Comparison of ENCODE assay signal across 11 cellular contexts in the genomic region with DNA sequence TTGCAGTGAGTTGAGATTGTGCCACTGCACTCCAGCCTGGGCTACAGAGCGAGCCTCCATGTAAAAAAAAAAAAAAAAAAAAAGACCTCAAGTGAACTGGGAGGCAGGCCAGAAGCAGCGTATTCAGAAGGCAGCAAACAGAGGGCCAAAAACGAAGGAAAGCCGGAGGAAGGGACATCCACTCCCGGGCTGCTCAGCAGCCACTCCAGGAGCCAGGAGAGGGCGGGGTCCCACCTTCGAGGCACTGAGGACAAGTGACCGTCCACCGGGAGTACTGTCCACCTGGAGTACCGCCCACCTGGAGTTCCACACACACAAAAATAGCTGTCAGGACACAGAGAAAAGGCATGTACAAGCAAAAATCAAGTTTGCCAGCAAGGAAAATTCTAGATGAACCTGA. TPM values are rescaled to one million over a fixed set of nuclear protein-coding genes. Genes with fewer than 3 reads are reported as not detected.
DNase-seq lines count a peak whose midpoint lies in the region; ATAC-seq and TF ChIP-seq lines count a peak whose summit lies in the region.
"Had no signal": no experiment of that assay in that cellular context is flagged by ENCODE, and none has a peak within 500 bp of the region (broad histone marks: within the 10 kb centered on the region; RNA-seq: fewer than 3 reads in every experiment).

No MANE protein-coding gene starts in this region.

- no peak overlapping the region for H3K4me3 Mint-ChIP-seq in IgD-negative memory B cell
- H3K4me3 Mint-ChIP-seq in dendritic cell treated with granulocyte-macrophage colony-stimulating factor and Interleukin-4, amounts not matched to agents 40 ng/mL and 50 ng/mL, for 4 days = no peak overlapping the region
- H3K4me3 Mint-ChIP-seq: WTC11 had no signal

- peaks cover 2% of the 10 kb centered on the region for H3K36me3 Mint-ChIP-seq in IgD-negative memory B cell
- peaks cover 93% of the 10 kb centered on the region for H3K36me3 Mint-ChIP-seq in dendritic cell treated with granulocyte-macrophage colony-stimulating factor and Interleukin-4, amounts not matched to agents 40 ng/mL and 50 ng/mL, for 4 days (ENCODE audit: low read depth)
- H3K36me3 Mint-ChIP-seq: WTC11 had no signal

- peak overlapping the region in 2 of 3 donors; percentile 11 to 64 for H3K27ac Mint-ChIP-seq in IgD-negative memory B cell
- H3K27ac Mint-ChIP-seq in dendritic cell treated with granulocyte-macrophage colony-stimulating factor and Interleukin-4, amounts not matched to agents 40 ng/mL and 50 ng/mL, for 4 days = peak overlapping the region; percentile 62
- H3K27ac Mint-ChIP-seq: WTC11 had no signal

- no peaks in the 10 kb centered on the region for H3K9me3 ChIP-seq in left lung
- no peaks in the 10 kb centered on the region for H3K9me3 ChIP-seq in stomach

- no peak for TF ChIP-seq POLR2A in stomach (IDR thresholded peaks at IDR 0.05)

- H3K27me3 ChIP-seq in left lung (no peaks in the 10 kb centered on the region), stomach (no peaks in the 10 kb centered on the region)

- intact Hi-C loops in dendritic cell treated with granulocyte-macrophage colony-stimulating factor and Interleukin-4, amounts not matched to agents 40 ng/mL and 50 ng/mL, for 4 days (cut with micrococcal nuclease) = no loop called here
- intact Hi-C loops in left lung (cut with DNase I) (no loop called here), stomach (cut with DNase I; ENCODE audit: low total_unique reads) (no loop called here)

- peaks cover 7 to 39% (median 22%) of the 10 kb centered on the region in 3 donors for H3K4me1 Mint-ChIP-seq in IgD-negative memory B cell
- H3K4me1 Mint-ChIP-seq in dendritic cell treated with granulocyte-macrophage colony-stimulating factor and Interleukin-4, amounts not matched to agents 40 ng/mL and 50 ng/mL, for 4 days (ENCODE audit: low read depth) = peaks cover 95% of the 10 kb centered on the region

- no peak for TF ChIP-seq CTCF in left lung (IDR thresholded peaks at IDR 0.05)
- no peak for TF ChIP-seq CTCF in stomach (IDR thresholded peaks at IDR 0.05)
- TF ChIP-seq CTCF in GM13976 (IDR thresholded peaks at IDR 0.05; ENCODE audit: borderline replicate concordance, control extremely low read depth, extremely low read depth, insufficient read depth, missing control alignments) = no peak

- WGBS in stomach, 5 donors = 19 to 44% (median 28%) methylated on average over 10 of the region's 10 CpGs

- H3K9me3 Mint-ChIP-seq in IgD-negative memory B cell = no peaks in the 10 kb centered on the region
- no peaks in the 10 kb centered on the region for H3K9me3 Mint-ChIP-seq in dendritic cell treated with granulocyte-macrophage colony-stimulating factor and Interleukin-4, amounts not matched to agents 40 ng/mL and 50 ng/mL, for 4 days
- H3K9me3 Mint-ChIP-seq: WTC11 had no signal

- H3K27ac ChIP-seq in left lung = peak overlapping the region; percentile 42 to 57
- H3K27ac ChIP-seq in stomach = peak overlapping the region; percentile 49 to 96 (median 77)

- H3K36me3 ChIP-seq in left lung = peaks cover 0 to 21% of the 10 kb centered on the region in 2 donors
- peaks cover 0 to 19% (median 10%) of the 10 kb centered on the region in 4 donors for H3K36me3 ChIP-seq in stomach

- H3K27me3 Mint-ChIP-seq in IgD-negative memory B cell = no peaks in the 10 kb centered on the region
- no peaks in the 10 kb centered on the region for H3K27me3 Mint-ChIP-seq in dendritic cell treated with granulocyte-macrophage colony-stimulating factor and Interleukin-4, amounts not matched to agents 40 ng/mL and 50 ng/mL, for 4 days

- H3K4me1 ChIP-seq in left lung = peaks cover 39 to 85% of the 10 kb centered on the region in 2 donors
- H3K4me1 ChIP-seq in stomach = peaks cover 84 to 100% (median 95%) of the 10 kb centered on the region in 4 donors

- ATAC-seq in left lung (peak; percentile 62), GM21619 (IDR thresholded peaks at IDR 0.05; ENCODE audit: unreplicated experiment) (no peak)

- in situ Hi-C loops in GM13976 (cut with MboI; ENCODE audit: low sequenced_read_pairs, unreplicated experiment) = no loop called here

- H3K4me3 ChIP-seq in left lung = no peak overlapping the region
- H3K4me3 ChIP-seq in stomach = no peak overlapping the region

- TF ChIP-seq EP300 in stomach (IDR thresholded peaks at IDR 0.05) = no peak

- DNase-seq in left lung = peak in 1 of 2 donors; percentile 66
- DNase-seq in stomach = peak; percentile 80
- no peak for DNase-seq in NCI-H748 (lab: John Stamatoyannopoulos, UW; ENCODE audit: unreplicated experiment)
- DNase-seq in GM13976 (ENCODE audit: low spot score) = no peak
- DNase-seq in foreskin melanocyte = no peak
- DNase-seq: NCI-H510A, SHP77 treated with DMSO at 0.1 percent for 48 hours had no signal

RNA-seq across cellular contexts. Expression of a gene that starts 5.5 kb away (rescaled TPM):
- polyA plus RNA-seq in IgD-negative memory B cell (32.2 TPM), stomach (10 to 100 TPM; 23.9 to 29.3 (median 26.9) TPM)
- total RNA-seq in left lung (10 to 100 TPM; 54.7 to 63.5 TPM), stomach (100 to 1,000 TPM in 1 of 5 donors, 10 to 100 TPM in 4; 14.9 to 119 (median 55.4) TPM)
